Comparison of ENCODE assay signal across 6 cellular contexts in the genomic region with DNA sequence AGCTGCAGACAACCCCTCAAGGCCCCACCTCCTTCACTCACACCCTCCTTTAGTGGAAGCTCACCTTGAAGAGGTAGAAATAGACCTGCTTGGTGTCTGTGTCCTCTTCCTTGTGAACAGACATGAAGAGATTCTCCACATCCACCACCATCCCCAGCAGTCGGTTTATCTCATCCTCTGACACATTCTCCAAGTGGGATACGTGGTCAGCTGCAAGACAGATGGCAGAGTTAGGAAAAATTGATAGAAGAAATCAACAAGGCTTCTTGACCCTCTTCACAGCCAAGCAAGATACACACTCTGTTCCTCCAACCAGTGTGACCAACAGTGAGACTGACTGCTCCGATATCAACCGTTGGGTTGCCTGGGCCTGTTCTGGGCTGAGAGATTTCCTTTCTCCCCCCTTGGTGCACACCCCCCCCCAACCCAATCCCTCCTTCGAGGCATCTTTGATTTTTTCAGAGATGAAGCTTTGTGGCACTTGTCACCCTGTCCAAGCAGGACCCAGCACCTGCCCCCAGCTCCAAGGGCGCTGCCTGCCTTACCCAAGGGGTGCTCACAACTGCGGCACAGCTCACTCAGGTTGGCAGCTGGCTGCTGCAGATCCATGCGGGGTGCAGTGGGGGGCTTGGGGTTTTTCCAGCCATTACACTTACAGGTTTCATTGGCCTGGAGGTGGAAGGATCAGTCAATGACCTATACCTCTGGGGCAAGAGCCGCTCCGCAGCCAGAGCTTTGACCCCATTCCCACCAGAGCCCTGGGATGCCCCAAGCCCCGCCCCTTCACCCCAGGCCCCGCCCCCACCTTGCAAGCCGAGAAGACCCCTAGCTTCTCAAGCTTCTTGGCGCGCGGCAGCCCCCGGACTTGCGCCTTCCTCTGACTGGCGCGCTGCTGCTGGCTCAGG. TPM values are rescaled to one million over a fixed set of nuclear protein-coding genes. Genes with fewer than 3 reads are reported as not detected.
A peak's percentile ranks its signal among the peaks of the same experiment; 100 is the strongest.
DNase-seq lines count a peak whose midpoint lies in the region; ATAC-seq and TF ChIP-seq lines count a peak whose summit lies in the region.

No MANE protein-coding gene starts in this region.

- CTCF ChIA-PET in MCF 10A (lab: Yijun Ruan, JAX): interaction anchor here (0.6 to 8.2 kb wide), 11 partner anchors 9 to 407 kb away, joined by 3 to 37 read pairs (median 5); a partner anchor contains a TSS

- H2AFZ ChIP-seq in neuron (ENCODE audit: low read depth, low read length): peak overlapping the region; percentile 64

- peaks cover 46% of the 10 kb centered on the region for H3K36me3 Mint-ChIP-seq in MCF 10A (ENCODE audit: insufficient read depth, unreplicated experiment)

- peak; percentile 29 for DNase-seq in activated CD4-positive, alpha-beta T cell treated with anti-CD3 and anti-CD28 coated beads for 48 hours
- DNase-seq in activated CD4-positive, alpha-beta T cell treated with anti-CD3 and anti-CD28 coated beads for 1 hour: no peak
- no peak for DNase-seq in MCF 10A (ENCODE audit: unreplicated experiment)
- DNase-seq in medulla oblongata (ENCODE audit: extremely low spot score): no peak

- H3K36me3 ChIP-seq in neuron (ENCODE audit: insufficient read depth, low read length): peaks cover 9% of the 10 kb centered on the region

- H3K27me3 Mint-ChIP-seq in MCF 10A (ENCODE audit: insufficient read depth, unreplicated experiment): no peaks in the 10 kb centered on the region

- TF ChIP-seq CTCF in MCF 10A (IDR thresholded peaks at IDR 0.05; ENCODE audit: unreplicated experiment): no peak

- H3K4me3 ChIP-seq in neuron (ENCODE audit: low read length): peak overlapping the region; percentile 41

- no peak for ATAC-seq in HG03095 (IDR thresholded peaks at IDR 0.05; ENCODE audit: unreplicated experiment)

- intact Hi-C loops in MCF 10A (cut with micrococcal nuclease): loop anchor here (5.0 kb wide), 1 partner anchor 407 kb away; no protein-coding TSS in a partner anchor

- POLR2A ChIA-PET in MCF 10A (lab: Yijun Ruan, JAX): interaction anchor here (0.6 to 2.6 kb wide), 13 partner anchors 9 to 155 kb away, joined by 3 to 11 read pairs (median 4); a partner anchor contains a TSS

- BruUV-seq in MCF 10A (replicated peaks; lab: Mats Ljungman, UMichigan): no TSS peak

- no peak overlapping the region for H3K27ac Mint-ChIP-seq in MCF 10A (ENCODE audit: low read depth, unreplicated experiment)

- no peaks in the 10 kb centered on the region for H3K9me3 ChIP-seq in neuron (ENCODE audit: low read length)

- no peaks in the 10 kb centered on the region for H3K27me3 ChIP-seq in neuron (ENCODE audit: insufficient read depth, low read length)

- peaks cover 14% of the 10 kb centered on the region for H3K4me1 ChIP-seq in neuron (ENCODE audit: insufficient read depth, low read length)

- H3K4me3 Mint-ChIP-seq in MCF 10A (ENCODE audit: unreplicated experiment): peak overlapping the region; percentile 53

- H3K4me1 Mint-ChIP-seq in MCF 10A (ENCODE audit: insufficient read depth, unreplicated experiment): peaks cover 6% of the 10 kb centered on the region

- H3K9me3 Mint-ChIP-seq in MCF 10A (ENCODE audit: unreplicated experiment): no peaks in the 10 kb centered on the region

RNA-seq across cellular contexts. Expression of a gene that starts 0.8 kb away (rescaled TPM):
- 37.4 and 44.6 TPM in 2 replicates for total RNA-seq in MCF 10A (2022)

RNA-seq across cellular contexts. Expression of a gene that starts 2.2 kb away (rescaled TPM):
- not detected in 2 replicates for total RNA-seq in MCF 10A (2022)

RNA-seq across cellular contexts. Expression of a gene that starts 7.9 kb away (rescaled TPM):
- total RNA-seq in MCF 10A (2022): 2.8 and 4.2 TPM in 2 replicates

RNA-seq across cellular contexts. Expression of a gene that starts 22.1 kb away (rescaled TPM):
- 0.26 and 0.44 TPM in 2 replicates for total RNA-seq in MCF 10A (2022)

RNA-seq across cellular contexts. Expression of a gene that starts 34.4 kb away (rescaled TPM):
- total RNA-seq in MCF 10A (2022): 101 and 119 TPM in 2 replicates
